In genomic region chr16:13856811-13857511, GRCh38 we compare ENCODE assay signal across 25 cellular contexts.
"Had no signal": no experiment of that assay in that cellular context is flagged by ENCODE, and none has a peak within 500 bp of the region (broad histone marks: within the 10 kb centered on the region; RNA-seq: fewer than 3 reads in every experiment).

No MANE protein-coding gene starts in this region.

- H3K36me3 Mint-ChIP-seq: IgD-negative memory B cell had no signal

- H3K4me3 Mint-ChIP-seq: IgD-negative memory B cell had no signal

- ATAC-seq: K562, Panc1, PC-3, SK-N-SH treated with all-trans-retinoic acid at 6 μM for 48 hours had no signal

- H3K27ac Mint-ChIP-seq: IgD-negative memory B cell had no signal

- H3K27ac ChIP-seq: HL-60, KMS-11, RWPE1 had no signal

- DNase-seq: Kasumi-1; MM.1S; NCI-H1048; NCI-H1105; NCI-H1417 treated with DMSO at 0.1 percent for 48 hours; NCI-H146; NCI-H1694 treated with DMSO at 0.1 percent for 48 hours; NCI-H1930; NCI-H2081; NCI-H2107; NCI-H2227 treated with DMSO at 0.1 percent for 48 hours; NCI-H524; NCI-H526 treated with DMSO at 0.1 percent for 48 hours; NCI-H748 treated with DMSO at 0.1 percent for 48 hours; NK-92 treated with Interleukin-12 subunit alpha and Interleukin-12 subunit beta, amount 100 ng/mL, for 24 hours; PC-3; SHP77 had no signal

- H3K4me1 Mint-ChIP-seq: IgD-negative memory B cell had no signal

- H3K4me2 ChIP-seq: KMS-11 had no signal

- H3K9ac ChIP-seq: KMS-11 had no signal

- H3K4me3 ChIP-seq: K562 had no signal

- FAIRE-seq: HTR-8/SVneo, K562 had no signal
